ENCODE assay signal across 7 cellular contexts in genomic region chr18:44733069-44733753, GRCh38. TPM values are rescaled to one million over a fixed set of nuclear protein-coding genes. Genes with fewer than 3 reads are reported as not detected.
DNase-seq lines count a peak whose midpoint lies in the region; ATAC-seq and TF ChIP-seq lines count a peak whose summit lies in the region.

No MANE protein-coding gene starts in this region.

- peak overlapping the region; percentile 65 for H3K4me2 ChIP-seq in SK-N-SH

- no peaks in the 10 kb centered on the region for H4K20me1 ChIP-seq in SK-N-SH (ENCODE audit: insufficient read depth)

- peak overlapping the region; percentile 65; the same call in 1 of the 2 replicates for H2AFZ ChIP-seq in SK-N-SH (ENCODE audit: low read depth)

- DNase-seq in HFF-Myc (ENCODE audit: extremely low read depth, low read depth) (peak; percentile 30), SK-N-SH (no peak), fibroblast of peridontal ligament (ENCODE audit: extremely low read depth) (peak; percentile 88)

- CTCF ChIA-PET in SK-N-SH (lab: Yijun Ruan, JAX), result interaction anchor here (0.5 to 1.2 kb wide), 2 partner anchors 182 to 652 kb away, joined by 5 to 6 read pairs; no protein-coding TSS in a partner anchor

- H3K36me3 ChIP-seq in SK-N-SH (replicated peaks in 1 of 2; ENCODE audit: control insufficient read depth in 1 of 2, insufficient read depth in 2 of 2, low read length in 1 of 2), result no peaks in the 10 kb centered on the region

- H3K27ac ChIP-seq in SK-N-SH (ENCODE audit: low read depth in 2 of 2, low read length in 1 of 2) (peak overlapping the region; percentile 67 to 84), skin epidermis (peak overlapping the region in 17 of 21 experiments; percentile 3 to 86 (median 36))

- H3K79me2 ChIP-seq in SK-N-SH (ENCODE audit: insufficient read depth), result peaks cover 9% of the 10 kb centered on the region; the same call in 1 of the 2 replicates

- H3K4me3 ChIP-seq in HFF-Myc (replicated peaks; ENCODE audit: low read depth, low read length), result no peak overlapping the region
- no peak overlapping the region for H3K4me3 ChIP-seq in SK-N-SH (ENCODE audit: low read depth in 2 of 2, low read length in 1 of 2)
- no peak overlapping the region for H3K4me3 ChIP-seq in skin epidermis

- WGBS in SK-N-SH (ENCODE audit: low lambda C conversion rate), result 9% methylated on average over 8 of the region's 8 CpGs

- POLR2A ChIA-PET in SK-N-SH (lab: Yijun Ruan, JAX), result no interaction called here

- peak overlapping the region; percentile 24; the same call in 1 of the 2 replicates for H3K9ac ChIP-seq in SK-N-SH

- no peak for TF ChIP-seq RAD21 in SK-N-SH (IDR thresholded peaks at IDR 0.05; ENCODE audit: low read length)

- H3F3A ChIP-seq in SK-N-SH (replicated peaks; ENCODE audit: insufficient read depth), result peaks cover 25% of the 10 kb centered on the region

- no peaks in the 10 kb centered on the region for H3K27me3 ChIP-seq in SK-N-SH (ENCODE audit: insufficient read depth)

- peaks cover 39% of the 10 kb centered on the region in 2 experiments for H3K4me1 ChIP-seq in SK-N-SH (ENCODE audit: control insufficient read depth in 1 of 2, insufficient read depth in 2 of 2, low read depth in 1 of 2, low read length in 1 of 2)

- peak in 1 of 2 experiments; percentile 95; a peak in 2 of 4 replicates for TF ChIP-seq EP300 in SK-N-SH (IDR thresholded peaks at IDR 0.05; ENCODE audit: borderline replicate concordance in 1 of 2, low read depth in 1 of 2, low read length in 1 of 2)

- TF ChIP-seq CTCF in HFF-Myc (IDR thresholded peaks at IDR 0.05; ENCODE audit: low read depth, low read length, missing control alignments), result no peak
- no peak for TF ChIP-seq CTCF in SK-N-SH (IDR thresholded peaks at IDR 0.05)

- H3K9me3 ChIP-seq in SK-N-SH, result no peaks in the 10 kb centered on the region

- H3K9me2 ChIP-seq in SK-N-SH, result no peaks in the 10 kb centered on the region

- ATAC-seq in GM19395 (IDR thresholded peaks at IDR 0.05; ENCODE audit: unreplicated experiment) (no peak), HG03432 (IDR thresholded peaks at IDR 0.05; ENCODE audit: unreplicated experiment) (no peak), GM21381 (IDR thresholded peaks at IDR 0.05; ENCODE audit: unreplicated experiment) (no peak)

TF ChIP-seq in SK-N-SH, 30 proteins besides CTCF, POLR2A, EP300 and RAD21 (continues in another document):
- TF ChIP-seq TEAD4 (IDR thresholded peaks at IDR 0.05; ENCODE audit: borderline replicate concordance, insufficient read depth), result peak; percentile 82
- TF ChIP-seq, protein P1, sequence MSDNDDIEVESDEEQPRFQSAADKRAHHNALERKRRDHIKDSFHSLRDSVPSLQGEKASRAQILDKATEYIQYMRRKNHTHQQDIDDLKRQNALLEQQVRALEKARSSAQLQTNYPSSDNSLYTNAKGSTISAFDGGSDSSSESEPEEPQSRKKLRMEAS (IDR thresholded peaks at IDR 0.05; ENCODE audit: low read depth), result peak; percentile 70; the same call in 1 of the 2 replicates
- no peak for TF ChIP-seq REST (IDR thresholded peaks at IDR 0.05; ENCODE audit: low read depth, low read length)
- no peak for TF ChIP-seq SIN3A (IDR thresholded peaks at IDR 0.05; ENCODE audit: borderline replicate concordance, low read depth, low read length)
- TF ChIP-seq MXI1 (IDR thresholded peaks at IDR 0.05; ENCODE audit: low read depth, low read length), result no peak
- TF ChIP-seq, protein P2, sequence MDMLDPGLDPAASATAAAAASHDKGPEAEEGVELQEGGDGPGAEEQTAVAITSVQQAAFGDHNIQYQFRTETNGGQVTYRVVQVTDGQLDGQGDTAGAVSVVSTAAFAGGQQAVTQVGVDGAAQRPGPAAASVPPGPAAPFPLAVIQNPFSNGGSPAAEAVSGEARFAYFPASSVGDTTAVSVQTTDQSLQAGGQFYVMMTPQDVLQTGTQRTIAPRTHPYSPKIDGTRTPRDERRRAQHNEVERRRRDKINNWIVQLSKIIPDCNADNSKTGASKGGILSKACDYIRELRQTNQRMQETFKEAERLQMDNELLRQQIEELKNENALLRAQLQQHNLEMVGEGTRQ (IDR thresholded peaks at IDR 0.05; ENCODE audit: borderline replicate concordance, low read depth, low read length), result no peak
- peak; percentile 67; the same call in 1 of the 2 replicates for TF ChIP-seq ZBTB33 (IDR thresholded peaks at IDR 0.05; ENCODE audit: borderline replicate concordance, low read depth)
- TF ChIP-seq, protein P3, sequence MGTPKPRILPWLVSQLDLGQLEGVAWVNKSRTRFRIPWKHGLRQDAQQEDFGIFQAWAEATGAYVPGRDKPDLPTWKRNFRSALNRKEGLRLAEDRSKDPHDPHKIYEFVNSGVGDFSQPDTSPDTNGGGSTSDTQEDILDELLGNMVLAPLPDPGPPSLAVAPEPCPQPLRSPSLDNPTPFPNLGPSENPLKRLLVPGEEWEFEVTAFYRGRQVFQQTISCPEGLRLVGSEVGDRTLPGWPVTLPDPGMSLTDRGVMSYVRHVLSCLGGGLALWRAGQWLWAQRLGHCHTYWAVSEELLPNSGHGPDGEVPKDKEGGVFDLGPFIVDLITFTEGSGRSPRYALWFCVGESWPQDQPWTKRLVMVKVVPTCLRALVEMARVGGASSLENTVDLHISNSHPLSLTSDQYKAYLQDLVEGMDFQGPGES (IDR thresholded peaks at IDR 0.05; ENCODE audit: low read depth, low read length), result no peak
- TF ChIP-seq POLR2AphosphoS5 (IDR thresholded peaks at IDR 0.05; ENCODE audit: low read depth, low read length), result peak; percentile 53; the same call in 1 of the 2 replicates
- TF ChIP-seq FOXM1 (IDR thresholded peaks at IDR 0.05; ENCODE audit: low read depth), result 0 out of 2 replicates have a peak, but pooled peaks have one; percentile 39
- peak; percentile 95 for TF ChIP-seq JUND (IDR thresholded peaks at IDR 0.05)
- TF ChIP-seq EZH2phosphoT487 (IDR thresholded peaks at IDR 0.05; ENCODE audit: borderline replicate concordance, low read depth), result no peak
- no peak for TF ChIP-seq GABPA (IDR thresholded peaks at IDR 0.05; ENCODE audit: low read depth)
- TF ChIP-seq YY1 (IDR thresholded peaks at IDR 0.05; ENCODE audit: low read depth), result no peak
- TF ChIP-seq GATA2 (CRISPR knock-in tag; IDR thresholded peaks at IDR 0.05), result no peak
- no peak for TF ChIP-seq NRF1 (IDR thresholded peaks at IDR 0.05; ENCODE audit: low read depth, low read length)
- TF ChIP-seq ELF1 (IDR thresholded peaks at IDR 0.05), result no peak
- TF ChIP-seq RXRA (IDR thresholded peaks at IDR 0.05; ENCODE audit: borderline replicate concordance, low read depth), result peak; percentile 79; the same call in 1 of the 2 replicates
- no peak for TF ChIP-seq SMC3 (IDR thresholded peaks at IDR 0.05; ENCODE audit: low read depth, low read length)
- TF ChIP-seq FOSL2 (IDR thresholded peaks at IDR 0.05; ENCODE audit: borderline replicate concordance, low read depth), result peak; percentile 95
- TF ChIP-seq NFIC (IDR thresholded peaks at IDR 0.05; ENCODE audit: borderline replicate concordance), result peak; percentile 87
- TF ChIP-seq USF1 (IDR thresholded peaks at IDR 0.05; ENCODE audit: borderline replicate concordance, low read depth), result peak; percentile 33; the same call in 1 of the 2 replicates

RNA-seq across cellular contexts. Expression of gene SETBP1, which starts 52.5 kb away (rescaled TPM):
- 3.0 and 3.1 TPM in 2 replicates for polyA plus RNA-seq in SK-N-SH (2012; rRNA removed)
- 2.8 and 3.0 TPM in 2 replicates for polyA plus RNA-seq in SK-N-SH (2012; cell fraction: cytosol; rRNA removed)
- 2.8 and 4.3 TPM in 2 replicates for polyA plus RNA-seq in SK-N-SH (2012; cell fraction: nucleus; rRNA removed)
